In genomic region chr7:109354000-109354399, GRCh38 we compare ENCODE assay signal across 23 cellular contexts.
"Had no signal": no experiment of that assay in that cellular context is flagged by ENCODE, and none has a peak within 500 bp of the region (broad histone marks: within the 10 kb centered on the region; RNA-seq: fewer than 3 reads in every experiment).

No MANE protein-coding gene starts in this region.

- H3K4me1 ChIP-seq: breast epithelium had no signal

- H3K27me3 ChIP-seq: breast epithelium had no signal

- H3K27ac ChIP-seq: breast epithelium, KMS-11, PC-9 had no signal

- H2AFZ ChIP-seq: PC-9 had no signal

- H3K9me3 Mint-ChIP-seq: activated naive CD4-positive, alpha-beta T cell treated with anti-CD3 and anti-CD28 coated beads, Interleukin-2, amount 50 U/mL, for 24 hours; activated T-cell treated with anti-CD3 and anti-CD28 coated beads, Interleukin-2, amount 50 U/mL, for 24 hours; activated T-helper 1 cell treated with anti-CD3 and anti-CD28 coated beads, Interleukin-12 subunit alpha, Interleukin-12 subunit beta, Interleukin-2, Interleukin-4 antibody, amounts not matched to agents 30 ng/mL and 10 ng/mL and 1 ng/mL, durations not matched to agents 14 hours and 24 hours and 36 hours had no signal

- H3K4me2 ChIP-seq: KMS-11, PC-9 had no signal

- H3K9me3 ChIP-seq: breast epithelium had no signal

- H3K4me1 Mint-ChIP-seq: activated naive CD4-positive, alpha-beta T cell treated with anti-CD3 and anti-CD28 coated beads, Interleukin-2, amount 50 U/mL, for 24 hours; T-helper 17 cell had no signal

- H3K9ac ChIP-seq: KMS-11 had no signal

- DNase-seq: activated CD4-positive, alpha-beta T cell treated with anti-CD3 and anti-CD28 coated beads for 48 hours; activated CD4-positive, alpha-beta T cell treated with anti-CD3 and anti-CD28 coated beads, Interleukin-2, amount 50 U/mL, for 4 hours; activated CD4-positive, CD25-positive, alpha-beta regulatory T cell treated with anti-CD3 and anti-CD28 coated beads, Interleukin-2, amount 50 U/mL, for 72 hours; activated CD8-positive, alpha-beta T cell treated with anti-CD3 and anti-CD28 coated beads, Interleukin-2, amount 10 ng/mL, durations not matched to agents 7 days and 5 days; activated effector memory CD4-positive, alpha-beta T cell treated with Interleukin-2 at 50 U/mL for 16 hours; activated naive CD4-positive, alpha-beta T cell; activated T-cell treated with anti-CD3 and anti-CD28 coated beads, Interleukin-2, amount 50 U/mL, for 24 hours; aorta; caudate nucleus; NCI-H1105 treated with DMSO at 0.1 percent for 48 hours; NCI-H1436 treated with DMSO at 0.1 percent for 48 hours; NCI-H1930; NCI-H345; NCI-H510A; NCI-H526 treated with DMSO at 0.1 percent for 48 hours; PC-9; SHP77 treated with DMSO at 0.1 percent for 48 hours; T-helper 17 cell; T-helper 9 cell had no signal

- H3K27ac Mint-ChIP-seq: activated CD8-positive, alpha-beta T cell treated with anti-CD3 and anti-CD28 coated beads, Interleukin-2, amount 10 ng/mL, durations not matched to agents 7 days and 5 days; activated naive CD4-positive, alpha-beta T cell treated with anti-CD3 and anti-CD28 coated beads, Interleukin-2, amount 50 U/mL, for 24 hours; activated T-cell treated with anti-CD3 and anti-CD28 coated beads, Interleukin-2, amount 50 U/mL, for 24 hours; activated T-helper 1 cell treated with anti-CD3 and anti-CD28 coated beads, Interleukin-12 subunit alpha, Interleukin-12 subunit beta, Interleukin-2, Interleukin-4 antibody, amounts not matched to agents 30 ng/mL and 10 ng/mL and 1 ng/mL, durations not matched to agents 14 hours and 24 hours and 36 hours; T-helper 17 cell had no signal

- H3K4me3 Mint-ChIP-seq: activated CD8-positive, alpha-beta T cell treated with anti-CD3 and anti-CD28 coated beads, Interleukin-2, amount 10 ng/mL, durations not matched to agents 7 days and 5 days; activated naive CD4-positive, alpha-beta T cell treated with anti-CD3 and anti-CD28 coated beads, Interleukin-2, amount 50 U/mL, for 24 hours; activated T-cell treated with anti-CD3 and anti-CD28 coated beads, Interleukin-2, amount 50 U/mL, for 24 hours; activated T-helper 1 cell treated with anti-CD3 and anti-CD28 coated beads, Interleukin-12 subunit alpha, Interleukin-12 subunit beta, Interleukin-2, Interleukin-4 antibody, amounts not matched to agents 30 ng/mL and 10 ng/mL and 1 ng/mL, durations not matched to agents 14 hours and 24 hours and 36 hours; T-helper 17 cell had no signal

- H3K36me3 Mint-ChIP-seq: activated naive CD4-positive, alpha-beta T cell treated with anti-CD3 and anti-CD28 coated beads, Interleukin-2, amount 50 U/mL, for 24 hours had no signal

- H3K36me3 ChIP-seq: breast epithelium had no signal

- H3K27me3 Mint-ChIP-seq: activated naive CD4-positive, alpha-beta T cell treated with anti-CD3 and anti-CD28 coated beads, Interleukin-2, amount 50 U/mL, for 24 hours; activated T-cell treated with anti-CD3 and anti-CD28 coated beads, Interleukin-2, amount 50 U/mL, for 24 hours; T-helper 17 cell had no signal

- H3K4me3 ChIP-seq: breast epithelium, PC-9 had no signal
